In the genomic region with DNA sequence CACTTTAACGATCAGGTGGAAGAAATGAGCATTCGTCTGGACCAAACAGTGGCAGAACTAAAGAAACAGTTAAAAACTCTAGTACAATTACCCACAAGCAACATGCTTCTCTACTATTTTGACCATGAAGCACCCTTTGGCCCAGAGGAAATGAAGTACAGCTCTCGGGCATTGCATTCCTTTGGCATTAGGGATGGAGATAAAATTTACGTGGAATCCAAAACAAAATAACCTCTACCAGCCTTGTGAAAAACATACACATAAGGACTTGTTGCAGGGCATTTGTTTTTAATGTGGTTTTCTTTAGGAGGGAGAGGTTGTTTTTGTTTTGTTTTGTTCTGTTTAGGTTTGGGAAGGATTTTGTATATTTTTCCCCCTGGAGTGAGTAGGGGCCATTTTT, we compare ENCODE assay signal across 23 cellular contexts. TPM values are rescaled to one million over a fixed set of nuclear protein-coding genes. Genes with fewer than 3 reads are reported as not detected.
DNase-seq lines count a peak whose midpoint lies in the region; ATAC-seq and TF ChIP-seq lines count a peak whose summit lies in the region.
"Had no signal": no experiment of that assay in that cellular context is flagged by ENCODE, and none has a peak within 500 bp of the region (broad histone marks: within the 10 kb centered on the region; RNA-seq: fewer than 3 reads in every experiment).

No MANE protein-coding gene starts in this region.

- H3K9me3 ChIP-seq in PC-3 (ENCODE audit: low read length) = no peaks in the 10 kb centered on the region
- H3K9me3 ChIP-seq: Peyer's patch had no signal

- H3K27me3 Mint-ChIP-seq in neural crest cell (ENCODE audit: low read depth) = no peaks in the 10 kb centered on the region
- H3K27me3 Mint-ChIP-seq: B cell; CD4-positive, alpha-beta T cell had no signal

- no peaks in the 10 kb centered on the region for H3F3A ChIP-seq in PC-3 (ENCODE audit: low read length, unreplicated experiment)

- H3K9me2 ChIP-seq in PC-3 (replicated peaks; ENCODE audit: low read length) = no peaks in the 10 kb centered on the region

- peak overlapping the region; percentile 10 for H3K27ac Mint-ChIP-seq in neural crest cell (ENCODE audit: unreplicated experiment)
- H3K27ac Mint-ChIP-seq: B cell; CD4-positive, alpha-beta T cell had no signal

- CTCF ChIA-PET in PC-3 (lab: Charles Lee) = no interaction called here

- POLR2A ChIA-PET in PC-3 (lab: Charles Lee; ENCODE audit: unreplicated experiment) = no interaction called here

- H3K9me3 Mint-ChIP-seq in neural crest cell = no peaks in the 10 kb centered on the region
- H3K9me3 Mint-ChIP-seq: CD4-positive, alpha-beta T cell had no signal

- no peak overlapping the region for H2AFZ ChIP-seq in PC-3 (ENCODE audit: low read length)

- peaks cover 9% of the 10 kb centered on the region for H3K36me3 Mint-ChIP-seq in neural crest cell (ENCODE audit: low read depth)

- no peaks in the 10 kb centered on the region for H3K79me2 ChIP-seq in PC-3 (ENCODE audit: low read length)

- H3K9ac ChIP-seq in PC-3 (ENCODE audit: low read length) = no peak overlapping the region

- no peaks in the 10 kb centered on the region for H3K27me3 ChIP-seq in PC-3 (ENCODE audit: low read length)
- H3K27me3 ChIP-seq: Peyer's patch had no signal

- peaks cover 14% of the 10 kb centered on the region for H3K4me1 Mint-ChIP-seq in neural crest cell

- no peak overlapping the region for H3K4me3 Mint-ChIP-seq in neural crest cell
- H3K4me3 Mint-ChIP-seq: B cell; CD4-positive, alpha-beta T cell had no signal

- DNase-seq in EL (peak; percentile 46), PC-3 (peak; percentile 34), dedifferentiated amniotic fluid mesenchymal stem cell (ENCODE audit: extremely low spot score) (peak; percentile 55), neural crest cell (ENCODE audit: low read depth, low spot score) (no peak)
- DNase-seq: Calu3; CD4-positive, alpha-beta T cell; DMS79; GF-D8; KBM-7; NCI-H1092 treated with DMSO at 0.1 percent for 48 hours; NCI-H1930; NCI-H2171; NCI-H82; Peyer's patch; Right ventricle myocardium superior had no signal

- H3K4me2 ChIP-seq in PC-3 (ENCODE audit: low read length) = no peak overlapping the region

- H3K4me1 ChIP-seq in PC-3 (ENCODE audit: insufficient read depth, low read length) = no peaks in the 10 kb centered on the region
- H3K4me1 ChIP-seq: Peyer's patch had no signal

- H3K4me3 ChIP-seq in PC-3 (ENCODE audit: low read length) = no peak overlapping the region
- H3K4me3 ChIP-seq: Peyer's patch had no signal

- no peak overlapping the region for H3K27ac ChIP-seq in PC-3 (ENCODE audit: low read length)
- H3K27ac ChIP-seq: HL-60, Peyer's patch had no signal

- ATAC-seq in PC-3 (no peak), HG03280 (IDR thresholded peaks at IDR 0.05; ENCODE audit: unreplicated experiment) (no peak), HG03571 (IDR thresholded peaks at IDR 0.05; ENCODE audit: unreplicated experiment) (no peak), GM18909 (IDR thresholded peaks at IDR 0.05; ENCODE audit: poor library complexity, unreplicated experiment) (no peak), GM21367 (IDR thresholded peaks at IDR 0.05; ENCODE audit: unreplicated experiment) (no peak)
- ATAC-seq: SK-N-SH treated with all-trans-retinoic acid at 6 μM for 48 hours had no signal

- H3K36me3 ChIP-seq in PC-3 (ENCODE audit: low read depth, low read length) = no peaks in the 10 kb centered on the region; the same call in 1 of the 2 replicates

- intact Hi-C loops in PC-3 (cut with micrococcal nuclease) = no loop called here

- H4K20me1 ChIP-seq in PC-3 (ENCODE audit: low read length) = no peaks in the 10 kb centered on the region

- TF ChIP-seq CTCF in PC-3 (conservative IDR thresholded peaks at IDR 0.05; ENCODE audit: low read depth, low read length) (no peak), neural crest cell (conservative IDR thresholded peaks at IDR 0.05) (no peak)

- BruUV-seq in PC-3 (replicated peaks; lab: Mats Ljungman, UMichigan) = no TSS peak

RNA-seq across cellular contexts. Expression of a gene that starts 14.2 kb away (rescaled TPM):
- total RNA-seq in PC-3 (2014; rRNA removed) (0.11 and 0.46 TPM in 2 replicates), neural crest cell (1.5 and 1.7 TPM in 2 replicates)
- total RNA-seq: Calu3, NCI-H460 had no signal
